In genomic region chr10:69179089-69179742, GRCh38 we compare ENCODE assay signal across 8 cellular contexts. TPM values are rescaled to one million over a fixed set of nuclear protein-coding genes. Genes with fewer than 3 reads are reported as not detected.
DNase-seq lines count a peak whose midpoint lies in the region; ATAC-seq and TF ChIP-seq lines count a peak whose summit lies in the region.

No MANE protein-coding gene starts in this region.

- CTCF ChIA-PET in activated CD4-positive, alpha-beta T cell treated with anti-CD3 and anti-CD28 coated beads, Interleukin-2, amount 10 ng/mL, durations not matched to agents 7 days and 5 days (lab: Charles Lee) = no interaction called here

- POLR2A ChIA-PET in activated CD4-positive, alpha-beta T cell treated with anti-CD3 and anti-CD28 coated beads, Interleukin-2, amount 10 ng/mL, durations not matched to agents 7 days and 5 days (lab: Charles Lee) = interaction anchor here (0.5 kb wide), 1 partner anchor 53 kb away, joined by 3 read pairs; no protein-coding TSS in a partner anchor

- peaks cover 6 to 7% of the 10 kb centered on the region in 2 donors for H3K36me3 Mint-ChIP-seq in CD14-positive monocyte
- no peaks in the 10 kb centered on the region for H3K36me3 Mint-ChIP-seq in activated CD4-positive, alpha-beta T cell treated with anti-CD3 and anti-CD28 coated beads, Interleukin-2, amount 10 ng/mL, durations not matched to agents 7 days and 5 days (ENCODE audit: low read depth)
- peaks cover 29% of the 10 kb centered on the region for H3K36me3 Mint-ChIP-seq in effector memory CD8-positive, alpha-beta T cell (ENCODE audit: insufficient read depth)
- no peaks in the 10 kb centered on the region for H3K36me3 Mint-ChIP-seq in natural killer cell

- peak overlapping the region; percentile 99 to 100 (median 99) for H3K27ac Mint-ChIP-seq in CD14-positive monocyte
- H3K27ac Mint-ChIP-seq in activated CD4-positive, alpha-beta T cell treated with anti-CD3 and anti-CD28 coated beads, Interleukin-2, amount 10 ng/mL, durations not matched to agents 7 days and 5 days = peak overlapping the region; percentile 99
- peak overlapping the region; percentile 98 to 100 for H3K27ac Mint-ChIP-seq in effector memory CD8-positive, alpha-beta T cell
- H3K27ac Mint-ChIP-seq in natural killer cell = peak overlapping the region; percentile 98 to 99

- intact Hi-C loops in CD14-positive monocyte (cut with micrococcal nuclease) (loop anchor here in 1 of 2 donors (10.0 kb wide), 1 partner anchor 54 kb away; the partner anchor contains the start of gene VPS26A), natural killer cell (cut with micrococcal nuclease) (loop anchor here (1.0 to 2.0 kb wide), 3 partner anchors 43 to 90 kb away; partner anchors contain the start of gene VPS26A), aorta (cut with DNase I) (no loop called here)

- H3K4me3 ChIP-seq in aorta (ENCODE audit: low read length in 2 of 2) = peak overlapping the region; percentile 30 to 57

- H3K27me3 Mint-ChIP-seq in CD14-positive monocyte (ENCODE audit: low read depth in 3 of 3) (peaks cover 0 to 2% (median 0%) of the 10 kb centered on the region in 3 donors), natural killer cell (ENCODE audit: low read depth in 2 of 2) (no peaks in the 10 kb centered on the region)
- no peaks in the 10 kb centered on the region for H3K27me3 Mint-ChIP-seq in activated CD4-positive, alpha-beta T cell treated with anti-CD3 and anti-CD28 coated beads, Interleukin-2, amount 10 ng/mL, durations not matched to agents 7 days and 5 days
- H3K27me3 Mint-ChIP-seq in effector memory CD8-positive, alpha-beta T cell = no peaks in the 10 kb centered on the region

- H3K4me1 Mint-ChIP-seq in CD14-positive monocyte (peaks cover 18% of the 10 kb centered on the region), natural killer cell (peaks cover 37 to 50% of the 10 kb centered on the region in 2 donors)
- peaks cover 35% of the 10 kb centered on the region for H3K4me1 Mint-ChIP-seq in activated CD4-positive, alpha-beta T cell treated with anti-CD3 and anti-CD28 coated beads, Interleukin-2, amount 10 ng/mL, durations not matched to agents 7 days and 5 days
- peaks cover 26 to 32% of the 10 kb centered on the region in 2 donors for H3K4me1 Mint-ChIP-seq in effector memory CD8-positive, alpha-beta T cell (ENCODE audit: low read depth in 2 of 2)

- H3K36me3 ChIP-seq in aorta (ENCODE audit: control insufficient read depth in 1 of 2, insufficient read depth in 2 of 2, low read length in 1 of 2) = no peaks in the 10 kb centered on the region

- H3K4me3 Mint-ChIP-seq in CD14-positive monocyte (peak overlapping the region; percentile 90 to 92), natural killer cell (peak overlapping the region; percentile 95)
- H3K4me3 Mint-ChIP-seq in activated CD4-positive, alpha-beta T cell treated with anti-CD3 and anti-CD28 coated beads, Interleukin-2, amount 10 ng/mL, durations not matched to agents 7 days and 5 days = peak overlapping the region; percentile 89
- H3K4me3 Mint-ChIP-seq in effector memory CD8-positive, alpha-beta T cell = peak overlapping the region; percentile 94 to 96

- peaks cover 0 to 5% of the 10 kb centered on the region in 2 donors for H3K4me1 ChIP-seq in aorta (ENCODE audit: control insufficient read depth in 1 of 2, insufficient read depth in 2 of 2, low read length in 2 of 2)

- ATAC-seq in GM19455 (IDR thresholded peaks at IDR 0.05; ENCODE audit: unreplicated experiment) (peak; percentile 29), natural killer cell (peak; percentile 68 to 84 (median 75)), aorta (ENCODE audit: low FRiP score) (peak; percentile 15)
- peak; percentile 75 for ATAC-seq in effector memory CD8-positive, alpha-beta T cell (replicated peaks)

- WGBS in aorta, 2 donors = 36 to 37% methylated on average over 21 of the region's 21 CpGs

- H3K9me3 Mint-ChIP-seq in CD14-positive monocyte (peaks cover 0 to 7% (median 4%) of the 10 kb centered on the region in 7 donors), natural killer cell (no peaks in the 10 kb centered on the region)
- H3K9me3 Mint-ChIP-seq in activated CD4-positive, alpha-beta T cell treated with anti-CD3 and anti-CD28 coated beads, Interleukin-2, amount 10 ng/mL, durations not matched to agents 7 days and 5 days = no peaks in the 10 kb centered on the region
- H3K9me3 Mint-ChIP-seq in effector memory CD8-positive, alpha-beta T cell = no peaks in the 10 kb centered on the region

- TF ChIP-seq CTCF in CD14-positive monocyte (IDR thresholded peaks at IDR 0.05) (no peak), natural killer cell (IDR thresholded peaks at IDR 0.05) (no peak)

- peak overlapping the region in 1 of 2 donors; percentile 4 for H3K27ac ChIP-seq in aorta (ENCODE audit: low read depth in 1 of 2, low read length in 2 of 2)

- no peaks in the 10 kb centered on the region for H3K9me3 ChIP-seq in aorta (ENCODE audit: control insufficient read depth, low read length)

- H3K27me3 ChIP-seq in aorta (ENCODE audit: control insufficient read depth in 1 of 2, insufficient read depth in 2 of 2, low read length in 1 of 2) = no peaks in the 10 kb centered on the region

- DNase-seq in CD14-positive monocyte (ENCODE audit: low spot score) = peak; percentile 50
- peak; percentile 16 for DNase-seq in HK-2 (ENCODE audit: unreplicated experiment)
- peak; percentile 48 for DNase-seq in activated CD4-positive, alpha-beta T cell treated with anti-CD3 and anti-CD28 coated beads, Interleukin-2, amount 10 ng/mL, durations not matched to agents 7 days and 5 days
- DNase-seq in effector memory CD8-positive, alpha-beta T cell = peak; percentile 57 to 69 (median 59)
- peak; percentile 58 for DNase-seq in natural killer cell
- no peak for DNase-seq in aorta
- DNase-seq in NCI-H1694 treated with DMSO at 0.1 percent for 48 hours (lab: John Stamatoyannopoulos, UW) = no peak

RNA-seq across cellular contexts. Expression of gene SUPV3L1, which starts 0.8 kb away (rescaled TPM):
- polyA plus RNA-seq in CD14-positive monocyte = 1 to 10 TPM; 6.8 to 7.3 TPM
- 10 to 100 TPM; 33.2 to 34.5 TPM for total RNA-seq in activated CD4-positive, alpha-beta T cell treated with anti-CD3 and anti-CD28 coated beads, Interleukin-2, amount 10 ng/mL, durations not matched to agents 7 days and 5 days
- 100 to 1,000 TPM in 1 of 3 donors, 10 to 100 TPM in 2; 56.6 to 104 (median 67.1) TPM for total RNA-seq in natural killer cell
- 10 to 100 TPM; 21.4 to 28.2 TPM for total RNA-seq in aorta
- polyA plus RNA-seq in aorta = 10 to 100 TPM; 15.8 to 76.3 TPM

RNA-seq across cellular contexts. Expression of gene HKDC1, which starts 40.9 kb away (rescaled TPM):
- not detected for polyA plus RNA-seq in CD14-positive monocyte
- 10 to 100 TPM in 1 of 2 experiments, 1 to 10 TPM in 1; 10.0 to 10.9 TPM for total RNA-seq in activated CD4-positive, alpha-beta T cell treated with anti-CD3 and anti-CD28 coated beads, Interleukin-2, amount 10 ng/mL, durations not matched to agents 7 days and 5 days
- total RNA-seq in natural killer cell = under 1 TPM in 2 of 3 donors, not detected in 1; 0.50 to 0.82 TPM
- total RNA-seq in aorta = not detected
- 1 to 10 TPM in 1 of 2 donors, not detected in 1; 3.1 TPM for polyA plus RNA-seq in aorta

RNA-seq across cellular contexts. Expression of gene VPS26A, which starts 55.2 kb away (rescaled TPM):
- 10 to 100 TPM; 42.1 to 58.3 TPM for polyA plus RNA-seq in CD14-positive monocyte
- 10 to 100 TPM; 38.2 to 40.5 TPM for total RNA-seq in activated CD4-positive, alpha-beta T cell treated with anti-CD3 and anti-CD28 coated beads, Interleukin-2, amount 10 ng/mL, durations not matched to agents 7 days and 5 days
- total RNA-seq in natural killer cell = 10 to 100 TPM; 62.6 to 86.4 (median 86.2) TPM
- 10 to 100 TPM; 47.4 to 49.2 TPM for total RNA-seq in aorta
- 10 to 100 TPM; 31.9 to 42.4 TPM for polyA plus RNA-seq in aorta

Comparison
In these comparisons a context has a peak if more than half of its experiments do, and no peak if none do; other contexts are left out.
1. DNase-seq: peak in CD14-positive monocyte (single experiment), HK-2 (single experiment), activated CD4-positive, alpha-beta T cell treated with anti-CD3 and anti-CD28 coated beads, Interleukin-2, amount 10 ng/mL, durations not matched to agents 7 days and 5 days (single experiment), effector memory CD8-positive, alpha-beta T cell (3 of 3) and natural killer cell (single experiment); none in aorta (0 of 2) and NCI-H1694 treated with DMSO at 0.1 percent for 48 hours (single experiment).
2. ATAC-seq: peak in every context shown above with its lines; median percentile 75 in effector memory CD8-positive, alpha-beta T cell; 75 in natural killer cell; 29 in GM19455; 15 in aorta.
3. RNA of gene HKDC1, which starts 40.9 kb away (total RNA-seq): 10.0 to 10.9 TPM in activated CD4-positive, alpha-beta T cell treated with anti-CD3 and anti-CD28 coated beads, Interleukin-2, amount 10 ng/mL, durations not matched to agents 7 days and 5 days; 0.50 to 0.82 TPM in natural killer cell and not detected in aorta; every median in the first group is over 4 times any median in the second.
4. Peak in every context shown above with its lines, with median percentiles within 50 percentile points of each other: H3K27ac Mint-ChIP-seq and H3K4me3 Mint-ChIP-seq.